1 cellular context compared by ENCODE assay signal in the genomic region with DNA sequence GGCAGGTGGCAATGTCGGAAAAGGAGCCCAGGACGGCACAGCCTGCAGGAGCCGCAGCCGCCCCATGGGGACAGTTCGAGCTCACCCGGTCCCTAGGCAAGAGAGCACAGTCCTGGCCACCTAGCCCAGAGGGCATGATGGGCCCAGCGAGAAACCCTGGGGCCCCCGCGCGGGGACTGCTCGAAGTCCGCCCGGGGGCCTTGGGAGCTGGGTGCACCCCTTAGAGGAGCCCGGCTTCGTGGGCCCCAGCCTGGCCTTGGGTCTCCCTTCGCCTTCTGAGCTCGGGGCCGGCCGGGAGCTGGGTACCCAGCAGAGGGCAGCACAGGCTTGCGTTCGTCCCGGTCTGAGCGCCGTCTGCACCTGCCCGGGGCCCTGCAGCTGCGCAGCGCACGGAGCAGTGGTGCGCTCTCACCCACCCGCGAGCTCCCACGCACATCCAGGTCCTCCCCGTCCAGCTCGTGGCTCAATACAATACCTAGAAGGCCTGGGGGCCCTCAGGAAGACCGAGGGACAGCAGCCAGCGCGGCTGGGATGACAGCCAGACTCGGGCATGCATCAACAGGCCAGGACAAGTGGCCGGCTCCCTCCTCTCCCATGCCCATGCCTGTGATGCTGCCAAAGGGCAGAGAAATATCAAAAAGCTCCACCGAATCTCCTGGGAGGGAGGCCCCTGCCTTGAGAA.
TF ChIP-seq lines count a peak whose summit lies in the region.

No MANE protein-coding gene starts in this region.

TF ChIP-seq in HepG2, 621 proteins besides CTCF, POLR2A, EP300 and RAD21 (continued from another document and continues in another):
- no peak for TF ChIP-seq ZSCAN22 (CRISPR knock-in tag; IDR thresholded peaks at IDR 0.05)
- TF ChIP-seq PRPF4 (IDR thresholded peaks at IDR 0.05; ENCODE audit: low read depth, low read length, poor library complexity, severe bottlenecking) = no peak
- TF ChIP-seq ZFX (CRISPR knock-in tag; IDR thresholded peaks at IDR 0.05; ENCODE audit: low read depth) = peak; percentile 59; the same call in 1 of the 2 replicates
- no peak for TF ChIP-seq ZNF629 (CRISPR knock-in tag; conservative IDR thresholded peaks at IDR 0.05)
- TF ChIP-seq CHCHD3 (CRISPR knock-in tag; IDR thresholded peaks at IDR 0.05) = no peak
- TF ChIP-seq ZNF354B (CRISPR knock-in tag; IDR thresholded peaks at IDR 0.05) = no peak
- no peak for TF ChIP-seq ZKSCAN1 (IDR thresholded peaks at IDR 0.05; ENCODE audit: low read length)
- TF ChIP-seq NFE2 (CRISPR knock-in tag; IDR thresholded peaks at IDR 0.05) = no peak
- TF ChIP-seq PHB2 (IDR thresholded peaks at IDR 0.05; ENCODE audit: partially characterized antibody) = no peak
- TF ChIP-seq HNF4G (IDR thresholded peaks at IDR 0.05; ENCODE audit: borderline replicate concordance, low read depth, low read length) = 0 out of 2 replicates have a peak, but pooled peaks have one; percentile 15
- no peak for TF ChIP-seq HNF4G (CRISPR knock-in tag; IDR thresholded peaks at IDR 0.05; ENCODE audit: borderline replicate concordance, low read depth)
- no peak for TF ChIP-seq ZNF780A (CRISPR knock-in tag; IDR thresholded peaks at IDR 0.05)
- TF ChIP-seq, protein P1, sequence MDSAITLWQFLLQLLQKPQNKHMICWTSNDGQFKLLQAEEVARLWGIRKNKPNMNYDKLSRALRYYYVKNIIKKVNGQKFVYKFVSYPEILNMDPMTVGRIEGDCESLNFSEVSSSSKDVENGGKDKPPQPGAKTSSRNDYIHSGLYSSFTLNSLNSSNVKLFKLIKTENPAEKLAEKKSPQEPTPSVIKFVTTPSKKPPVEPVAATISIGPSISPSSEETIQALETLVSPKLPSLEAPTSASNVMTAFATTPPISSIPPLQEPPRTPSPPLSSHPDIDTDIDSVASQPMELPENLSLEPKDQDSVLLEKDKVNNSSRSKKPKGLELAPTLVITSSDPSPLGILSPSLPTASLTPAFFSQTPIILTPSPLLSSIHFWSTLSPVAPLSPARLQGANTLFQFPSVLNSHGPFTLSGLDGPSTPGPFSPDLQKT (CRISPR knock-in tag; IDR thresholded peaks at IDR 0.05; ENCODE audit: borderline replicate concordance) = no peak
- TF ChIP-seq KLF11 (CRISPR knock-in tag; IDR thresholded peaks at IDR 0.05) = no peak
- no peak for TF ChIP-seq SP2 (CRISPR knock-in tag; IDR thresholded peaks at IDR 0.05)
- no peak for TF ChIP-seq JDP2 (CRISPR knock-in tag; IDR thresholded peaks at IDR 0.05; ENCODE audit: borderline replicate concordance)
- peak; percentile 87; the same call in 1 of the 2 replicates for TF ChIP-seq KDM3A (CRISPR knock-in tag; IDR thresholded peaks at IDR 0.05; ENCODE audit: low read depth)
- TF ChIP-seq ZNF841 (CRISPR knock-in tag; IDR thresholded peaks at IDR 0.05; ENCODE audit: borderline replicate concordance) = no peak
- TF ChIP-seq ZNF501 (CRISPR knock-in tag; IDR thresholded peaks at IDR 0.05) = peak; percentile 21; the same call in 1 of the 2 replicates
- TF ChIP-seq, protein P2, sequence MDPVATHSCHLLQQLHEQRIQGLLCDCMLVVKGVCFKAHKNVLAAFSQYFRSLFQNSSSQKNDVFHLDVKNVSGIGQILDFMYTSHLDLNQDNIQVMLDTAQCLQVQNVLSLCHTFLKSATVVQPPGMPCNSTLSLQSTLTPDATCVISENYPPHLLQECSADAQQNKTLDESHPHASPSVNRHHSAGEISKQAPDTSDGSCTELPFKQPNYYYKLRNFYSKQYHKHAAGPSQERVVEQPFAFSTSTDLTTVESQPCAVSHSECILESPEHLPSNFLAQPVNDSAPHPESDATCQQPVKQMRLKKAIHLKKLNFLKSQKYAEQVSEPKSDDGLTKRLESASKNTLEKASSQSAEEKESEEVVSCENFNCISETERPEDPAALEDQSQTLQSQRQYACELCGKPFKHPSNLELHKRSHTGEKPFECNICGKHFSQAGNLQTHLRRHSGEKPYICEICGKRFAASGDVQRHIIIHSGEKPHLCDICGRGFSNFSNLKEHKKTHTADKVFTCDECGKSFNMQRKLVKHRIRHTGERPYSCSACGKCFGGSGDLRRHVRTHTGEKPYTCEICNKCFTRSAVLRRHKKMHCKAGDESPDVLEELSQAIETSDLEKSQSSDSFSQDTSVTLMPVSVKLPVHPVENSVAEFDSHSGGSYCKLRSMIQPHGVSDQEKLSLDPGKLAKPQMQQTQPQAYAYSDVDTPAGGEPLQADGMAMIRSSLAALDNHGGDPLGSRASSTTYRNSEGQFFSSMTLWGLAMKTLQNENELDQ (CRISPR knock-in tag; IDR thresholded peaks at IDR 0.05; ENCODE audit: borderline replicate concordance) = no peak
- TF ChIP-seq SOX6 (IDR thresholded peaks at IDR 0.05) = no peak
- TF ChIP-seq SOX6 (CRISPR knock-in tag; IDR thresholded peaks at IDR 0.05) = no peak
- TF ChIP-seq, protein P3, sequence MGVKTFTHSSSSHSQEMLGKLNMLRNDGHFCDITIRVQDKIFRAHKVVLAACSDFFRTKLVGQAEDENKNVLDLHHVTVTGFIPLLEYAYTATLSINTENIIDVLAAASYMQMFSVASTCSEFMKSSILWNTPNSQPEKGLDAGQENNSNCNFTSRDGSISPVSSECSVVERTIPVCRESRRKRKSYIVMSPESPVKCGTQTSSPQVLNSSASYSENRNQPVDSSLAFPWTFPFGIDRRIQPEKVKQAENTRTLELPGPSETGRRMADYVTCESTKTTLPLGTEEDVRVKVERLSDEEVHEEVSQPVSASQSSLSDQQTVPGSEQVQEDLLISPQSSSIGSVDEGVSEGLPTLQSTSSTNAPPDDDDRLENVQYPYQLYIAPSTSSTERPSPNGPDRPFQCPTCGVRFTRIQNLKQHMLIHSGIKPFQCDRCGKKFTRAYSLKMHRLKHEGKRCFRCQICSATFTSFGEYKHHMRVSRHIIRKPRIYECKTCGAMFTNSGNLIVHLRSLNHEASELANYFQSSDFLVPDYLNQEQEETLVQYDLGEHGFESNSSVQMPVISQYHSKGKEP (CRISPR knock-in tag; IDR thresholded peaks at IDR 0.05) = 0 out of 2 replicates have a peak, but pooled peaks have one; percentile 35
- no peak for TF ChIP-seq SMARCE1 (IDR thresholded peaks at IDR 0.05; ENCODE audit: borderline replicate concordance)
- TF ChIP-seq TRIM24 (CRISPR knock-in tag; IDR thresholded peaks at IDR 0.05) = no peak
- 0 out of 2 replicates have a peak, but pooled peaks have one; percentile 68 for TF ChIP-seq ARHGAP35 (CRISPR knock-in tag; IDR thresholded peaks at IDR 0.05; ENCODE audit: borderline replicate concordance)
- TF ChIP-seq, protein P4, sequence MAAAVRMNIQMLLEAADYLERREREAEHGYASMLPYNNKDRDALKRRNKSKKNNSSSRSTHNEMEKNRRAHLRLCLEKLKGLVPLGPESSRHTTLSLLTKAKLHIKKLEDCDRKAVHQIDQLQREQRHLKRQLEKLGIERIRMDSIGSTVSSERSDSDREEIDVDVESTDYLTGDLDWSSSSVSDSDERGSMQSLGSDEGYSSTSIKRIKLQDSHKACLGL (CRISPR knock-in tag; IDR thresholded peaks at IDR 0.05) = no peak; the same call in 1 of the 2 replicates
- TF ChIP-seq NR2C2 (CRISPR knock-in tag; IDR thresholded peaks at IDR 0.05; ENCODE audit: borderline replicate concordance) = no peak
- TF ChIP-seq ZNF713 (CRISPR knock-in tag; IDR thresholded peaks at IDR 0.05) = no peak
- no peak; the same call in 1 of the 2 replicates for TF ChIP-seq MTF2 (CRISPR knock-in tag; IDR thresholded peaks at IDR 0.05; ENCODE audit: borderline replicate concordance)
- no peak for TF ChIP-seq POLR2AphosphoS2 (IDR thresholded peaks at IDR 0.05; ENCODE audit: low read depth, low read length)
- TF ChIP-seq, protein P5, sequence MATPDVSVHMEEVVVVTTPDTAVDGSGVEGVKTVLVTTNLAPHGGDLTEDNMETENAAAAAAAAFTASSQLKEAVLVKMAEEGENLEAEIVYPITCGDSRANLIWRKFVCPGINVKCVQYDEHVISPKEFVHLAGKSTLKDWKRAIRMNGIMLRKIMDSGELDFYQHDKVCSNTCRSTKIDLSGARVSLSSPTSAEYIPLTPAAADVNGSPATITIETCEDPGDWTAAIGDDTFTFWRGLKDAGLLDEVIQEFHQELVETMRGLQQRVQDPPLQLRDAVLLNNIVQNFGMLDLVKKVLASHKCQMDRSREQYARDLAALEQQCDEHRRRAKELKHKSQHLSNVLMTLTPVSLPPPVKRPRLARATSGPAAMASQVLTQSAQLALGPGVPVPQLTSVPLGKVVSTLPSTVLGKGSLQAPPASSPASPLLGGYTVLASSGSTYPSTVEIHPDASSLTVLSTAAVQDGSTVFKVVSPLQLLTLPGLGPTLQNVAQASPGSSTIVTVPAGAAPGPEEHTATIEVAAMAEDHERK (CRISPR knock-in tag; IDR thresholded peaks at IDR 0.05; ENCODE audit: low read depth) = no peak
- no peak for TF ChIP-seq ZNF441 (CRISPR knock-in tag; IDR thresholded peaks at IDR 0.05; ENCODE audit: borderline replicate concordance)
- TF ChIP-seq REL (CRISPR knock-in tag; conservative IDR thresholded peaks at IDR 0.05) = no peak
- TF ChIP-seq ZNF207 (IDR thresholded peaks at IDR 0.05; ENCODE audit: borderline replicate concordance) = no peak
- peak; percentile 29 for TF ChIP-seq TEAD3 (CRISPR knock-in tag; optimal IDR thresholded peaks at IDR 0.05; ENCODE audit: borderline replicate concordance)
- TF ChIP-seq RBM22 (optimal IDR thresholded peaks at IDR 0.05; ENCODE audit: low read length) = no peak
- TF ChIP-seq, protein P6, sequence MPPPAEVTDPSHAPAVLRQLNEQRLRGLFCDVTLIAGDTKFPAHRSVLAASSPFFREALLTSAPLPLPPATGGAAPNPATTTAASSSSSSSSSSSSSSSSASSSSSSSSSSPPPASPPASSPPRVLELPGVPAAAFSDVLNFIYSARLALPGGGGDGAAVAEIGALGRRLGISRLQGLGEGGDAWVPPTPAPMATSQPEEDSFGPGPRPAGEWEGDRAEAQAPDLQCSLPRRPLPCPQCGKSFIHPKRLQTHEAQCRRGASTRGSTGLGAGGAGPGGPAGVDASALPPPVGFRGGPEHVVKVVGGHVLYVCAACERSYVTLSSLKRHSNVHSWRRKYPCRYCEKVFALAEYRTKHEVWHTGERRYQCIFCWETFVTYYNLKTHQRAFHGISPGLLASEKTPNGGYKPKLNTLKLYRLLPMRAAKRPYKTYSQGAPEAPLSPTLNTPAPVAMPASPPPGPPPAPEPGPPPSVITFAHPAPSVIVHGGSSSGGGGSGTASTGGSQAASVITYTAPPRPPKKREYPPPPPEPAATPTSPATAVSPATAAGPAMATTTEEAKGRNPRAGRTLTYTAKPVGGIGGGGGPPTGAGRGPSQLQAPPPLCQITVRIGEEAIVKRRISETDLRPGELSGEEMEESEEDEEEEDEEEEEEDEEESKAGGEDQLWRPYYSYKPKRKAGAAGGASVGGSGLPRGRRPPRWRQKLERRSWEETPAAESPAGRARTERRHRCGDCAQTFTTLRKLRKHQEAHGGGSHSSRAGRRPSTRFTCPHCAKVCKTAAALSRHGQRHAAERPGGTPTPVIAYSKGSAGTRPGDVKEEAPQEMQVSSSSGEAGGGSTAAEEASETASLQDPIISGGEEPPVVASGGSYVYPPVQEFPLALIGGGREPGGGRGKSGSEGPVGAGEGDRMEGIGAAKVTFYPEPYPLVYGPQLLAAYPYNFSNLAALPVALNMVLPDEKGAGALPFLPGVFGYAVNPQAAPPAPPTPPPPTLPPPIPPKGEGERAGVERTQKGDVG (CRISPR knock-in tag; IDR thresholded peaks at IDR 0.05; ENCODE audit: borderline replicate concordance) = no peak
- no peak for TF ChIP-seq ZNF772 (CRISPR knock-in tag; IDR thresholded peaks at IDR 0.05)
- no peak for TF ChIP-seq ZNF333 (CRISPR knock-in tag; IDR thresholded peaks at IDR 0.05; ENCODE audit: borderline replicate concordance)
- TF ChIP-seq HMG20B (CRISPR knock-in tag; conservative IDR thresholded peaks at IDR 0.05) = no peak
- no peak for TF ChIP-seq ZNF230 (CRISPR knock-in tag; IDR thresholded peaks at IDR 0.05)
- TF ChIP-seq, protein P7, sequence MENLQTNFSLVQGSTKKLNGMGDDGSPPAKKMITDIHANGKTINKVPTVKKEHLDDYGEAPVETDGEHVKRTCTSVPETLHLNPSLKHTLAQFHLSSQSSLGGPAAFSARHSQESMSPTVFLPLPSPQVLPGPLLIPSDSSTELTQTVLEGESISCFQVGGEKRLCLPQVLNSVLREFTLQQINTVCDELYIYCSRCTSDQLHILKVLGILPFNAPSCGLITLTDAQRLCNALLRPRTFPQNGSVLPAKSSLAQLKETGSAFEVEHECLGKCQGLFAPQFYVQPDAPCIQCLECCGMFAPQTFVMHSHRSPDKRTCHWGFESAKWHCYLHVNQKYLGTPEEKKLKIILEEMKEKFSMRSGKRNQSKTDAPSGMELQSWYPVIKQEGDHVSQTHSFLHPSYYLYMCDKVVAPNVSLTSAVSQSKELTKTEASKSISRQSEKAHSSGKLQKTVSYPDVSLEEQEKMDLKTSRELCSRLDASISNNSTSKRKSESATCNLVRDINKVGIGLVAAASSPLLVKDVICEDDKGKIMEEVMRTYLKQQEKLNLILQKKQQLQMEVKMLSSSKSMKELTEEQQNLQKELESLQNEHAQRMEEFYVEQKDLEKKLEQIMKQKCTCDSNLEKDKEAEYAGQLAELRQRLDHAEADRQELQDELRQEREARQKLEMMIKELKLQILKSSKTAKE (CRISPR knock-in tag; IDR thresholded peaks at IDR 0.05; ENCODE audit: borderline replicate concordance) = no peak
- no peak for TF ChIP-seq ZNF337 (CRISPR knock-in tag; IDR thresholded peaks at IDR 0.05; ENCODE audit: borderline replicate concordance, low read depth)
- TF ChIP-seq ZNF737 (CRISPR knock-in tag; IDR thresholded peaks at IDR 0.05; ENCODE audit: borderline replicate concordance) = no peak
- TF ChIP-seq ZNF326 (CRISPR knock-in tag; IDR thresholded peaks at IDR 0.05; ENCODE audit: borderline replicate concordance) = no peak
- TF ChIP-seq SCMH1 (CRISPR knock-in tag; IDR thresholded peaks at IDR 0.05; ENCODE audit: borderline replicate concordance) = no peak
- TF ChIP-seq SRSF1 (optimal IDR thresholded peaks at IDR 0.05; ENCODE audit: low read depth, low read length) = no peak
- no peak for TF ChIP-seq ZSCAN12 (CRISPR knock-in tag; IDR thresholded peaks at IDR 0.05)
- TF ChIP-seq, protein P8, sequence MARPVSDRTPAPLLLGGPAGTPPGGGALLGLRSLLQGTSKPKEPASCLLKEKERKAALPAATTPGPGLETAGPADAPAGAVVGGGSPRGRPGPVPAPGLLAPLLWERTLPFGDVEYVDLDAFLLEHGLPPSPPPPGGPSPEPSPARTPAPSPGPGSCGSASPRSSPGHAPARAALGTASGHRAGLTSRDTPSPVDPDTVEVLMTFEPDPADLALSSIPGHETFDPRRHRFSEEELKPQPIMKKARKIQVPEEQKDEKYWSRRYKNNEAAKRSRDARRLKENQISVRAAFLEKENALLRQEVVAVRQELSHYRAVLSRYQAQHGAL (CRISPR knock-in tag; IDR thresholded peaks at IDR 0.05; ENCODE audit: not compliant biosample characterization) = no peak
- no peak for TF ChIP-seq ZFP62 (CRISPR knock-in tag; IDR thresholded peaks at IDR 0.05)
- TF ChIP-seq, protein P9, sequence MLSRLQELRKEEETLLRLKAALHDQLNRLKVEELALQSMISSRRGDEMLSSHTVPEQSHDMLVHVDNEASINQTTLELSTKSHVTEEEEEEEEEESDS (CRISPR knock-in tag; IDR thresholded peaks at IDR 0.05; ENCODE audit: borderline replicate concordance) = no peak
- TF ChIP-seq THYN1 (CRISPR knock-in tag; IDR thresholded peaks at IDR 0.05; ENCODE audit: borderline replicate concordance, low read depth) = no peak
- TF ChIP-seq ZNF572 (CRISPR knock-in tag; IDR thresholded peaks at IDR 0.05) = no peak
- TF ChIP-seq ZNF232 (CRISPR knock-in tag; IDR thresholded peaks at IDR 0.05; ENCODE audit: borderline replicate concordance) = peak; percentile 46; the same call in 1 of the 2 replicates
